In the genomic region with DNA sequence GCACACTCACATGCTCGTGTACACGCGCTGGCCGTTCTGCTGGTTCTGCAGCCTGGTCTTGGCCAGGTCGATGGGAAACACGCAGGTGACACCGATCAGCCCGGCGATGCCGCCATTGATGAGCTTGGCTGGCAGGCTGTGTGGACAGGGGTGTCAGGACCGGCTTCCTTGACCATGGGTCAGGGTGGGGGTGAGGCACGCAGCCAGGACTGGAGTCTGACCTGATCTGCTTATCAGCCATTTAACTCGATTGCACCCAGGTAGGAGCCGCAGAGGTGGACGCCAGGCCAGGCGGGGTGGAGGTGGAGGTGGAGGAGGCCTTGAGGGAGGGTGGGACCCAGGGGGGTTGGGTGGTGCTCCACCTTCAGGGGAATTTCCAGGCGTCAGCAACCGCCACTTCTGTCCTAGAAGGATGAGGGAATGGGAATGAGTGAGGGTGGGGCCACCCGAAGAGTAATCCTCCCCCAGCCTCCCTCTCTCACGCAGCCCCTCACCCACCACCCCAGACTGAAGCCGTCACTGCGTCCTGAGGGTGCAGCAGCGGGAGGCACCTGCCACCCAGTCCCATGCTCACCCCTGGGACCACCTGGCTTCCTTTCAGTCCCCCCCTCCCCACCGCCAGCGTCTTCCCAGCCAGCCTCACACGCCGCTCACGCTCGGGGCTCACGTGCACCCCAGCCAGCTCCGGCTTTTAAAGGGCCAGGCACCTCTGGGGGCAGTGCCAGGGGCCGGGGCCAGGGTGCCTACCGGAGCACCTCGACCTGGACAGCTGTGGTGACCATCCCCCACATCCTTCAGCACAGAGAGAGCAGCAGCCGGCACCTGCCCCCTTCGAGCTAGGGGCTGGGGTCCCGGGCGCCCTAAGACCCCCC, we compare ENCODE assay signal across 8 cellular contexts. TPM values are rescaled to one million over a fixed set of nuclear protein-coding genes. Genes with fewer than 3 reads are reported as not detected.
DNase-seq lines count a peak whose midpoint lies in the region; ATAC-seq and TF ChIP-seq lines count a peak whose summit lies in the region.
"Had no signal": no experiment of that assay in that cellular context is flagged by ENCODE, and none has a peak within 500 bp of the region (broad histone marks: within the 10 kb centered on the region; RNA-seq: fewer than 3 reads in every experiment).

No MANE protein-coding gene starts in this region.

- H3K27ac Mint-ChIP-seq in GM23338: no peak overlapping the region
- H3K27ac Mint-ChIP-seq in stimulated activated effector memory CD8-positive, alpha-beta T cell treated with anti-CD3 and anti-CD28 coated beads, Interleukin-12 subunit alpha, Interleukin-12 subunit beta, amount 100 ng/mL, for 72 hours: peak overlapping the region; percentile 86

- no peak for TF ChIP-seq CTCF in GM23338 (conservative IDR thresholded peaks at IDR 0.05; ENCODE audit: low read depth in 2 of 2)
- TF ChIP-seq CTCF in Panc1 (IDR thresholded peaks at IDR 0.05): no peak
- no peak for TF ChIP-seq CTCF in epithelial cell of proximal tubule (conservative IDR thresholded peaks at IDR 0.05; ENCODE audit: low read depth, low read length)

- peaks cover 24% of the 10 kb centered on the region for H3F3A ChIP-seq in GM23338 (replicated peaks; ENCODE audit: low read depth)

- H4K20me1 ChIP-seq in GM23338 (replicated peaks; ENCODE audit: insufficient read depth): peaks cover 3% of the 10 kb centered on the region; the same call in 1 of the 2 replicates

- POLR2A ChIA-PET in Panc1 (lab: Charles Lee): interaction anchor here (0.8 kb wide), 1 partner anchor 27 kb away, joined by 3 read pairs; no protein-coding TSS in a partner anchor

- in situ Hi-C loops in Panc1 (cut with HindIII; ENCODE audit: low pct_unique_long_range_greater_than_20kb, low sequenced_read_pairs): no loop called here

- no TSS peak for BruUV-seq in Panc1 (replicated peaks; lab: Mats Ljungman, UMichigan)

- H3K27me3 ChIP-seq in GM23338 (ENCODE audit: insufficient read depth) (no peaks in the 10 kb centered on the region), Panc1 (ENCODE audit: control insufficient read depth, insufficient read depth, low read length) (no peaks in the 10 kb centered on the region)

- peak overlapping the region; percentile 50; the same call in 1 of the 2 replicates for H3K27ac ChIP-seq in GM23338 (ENCODE audit: low read depth)
- peak overlapping the region; percentile 93 for H3K27ac ChIP-seq in Panc1 (ENCODE audit: low read length)

- no peak overlapping the region for H2AFZ ChIP-seq in GM23338

- H3K4me2 ChIP-seq in GM23338: no peak overlapping the region

- no peaks in the 10 kb centered on the region for H3K9me2 ChIP-seq in GM23338 (ENCODE audit: insufficient read depth)

- CTCF ChIA-PET in Panc1 (lab: Charles Lee): no interaction called here

- intact Hi-C loops in Panc1 (cut with micrococcal nuclease; ENCODE audit: unreplicated experiment): no loop called here

- peaks cover 17% of the 10 kb centered on the region; the same call in 1 of the 2 replicates for H3K4me1 ChIP-seq in GM23338 (ENCODE audit: insufficient read depth)
- H3K4me1 ChIP-seq in Panc1 (ENCODE audit: control insufficient read depth, insufficient read depth, low read length): peaks cover 56% of the 10 kb centered on the region

- peaks cover 6% of the 10 kb centered on the region; the same call in 1 of the 3 replicates for H3K36me3 Mint-ChIP-seq in GM23338 (ENCODE audit: low read depth)
- peaks cover 36% of the 10 kb centered on the region for H3K36me3 Mint-ChIP-seq in stimulated activated effector memory CD8-positive, alpha-beta T cell treated with anti-CD3 and anti-CD28 coated beads, Interleukin-12 subunit alpha, Interleukin-12 subunit beta, amount 100 ng/mL, for 72 hours

- H3K4me1 Mint-ChIP-seq in GM23338: peaks cover 26% of the 10 kb centered on the region
- peaks cover 18% of the 10 kb centered on the region for H3K4me1 Mint-ChIP-seq in stimulated activated effector memory CD8-positive, alpha-beta T cell treated with anti-CD3 and anti-CD28 coated beads, Interleukin-12 subunit alpha, Interleukin-12 subunit beta, amount 100 ng/mL, for 72 hours

- H3K4me3 Mint-ChIP-seq in GM23338: no peak overlapping the region
- H3K4me3 Mint-ChIP-seq in stimulated activated effector memory CD8-positive, alpha-beta T cell treated with anti-CD3 and anti-CD28 coated beads, Interleukin-12 subunit alpha, Interleukin-12 subunit beta, amount 100 ng/mL, for 72 hours: peak overlapping the region; percentile 86

- no peak overlapping the region for H3K4me3 ChIP-seq in GM23338
- H3K4me3 ChIP-seq in Panc1 (ENCODE audit: low read depth in 2 of 2, low read length in 2 of 2): peak overlapping the region; percentile 71 to 86
- peak overlapping the region; percentile 63 for H3K4me3 ChIP-seq in epithelial cell of proximal tubule (ENCODE audit: low read depth, low read length)

- H3K36me3 ChIP-seq in GM23338 (ENCODE audit: insufficient read depth) (no peaks in the 10 kb centered on the region), Panc1 (ENCODE audit: control insufficient read depth, insufficient read depth, low read length) (no peaks in the 10 kb centered on the region; the same call in none of the 2 replicates)

- ATAC-seq in GM23338 (no peak), Panc1 (no peak), GM18873 (IDR thresholded peaks at IDR 0.05; ENCODE audit: low FRiP score, unreplicated experiment) (no peak)
- no peak for ATAC-seq in stimulated activated effector memory CD8-positive, alpha-beta T cell treated with anti-CD3 and anti-CD28 coated beads, Interleukin-12 subunit alpha, Interleukin-12 subunit beta, amount 100 ng/mL, for 72 hours

- peaks cover 10% of the 10 kb centered on the region for H3K27me3 Mint-ChIP-seq in GM23338 (ENCODE audit: insufficient read depth, low read depth, poor library complexity)

- DNase-seq in GM23338 (ENCODE audit: low spot score): no peak
- DNase-seq in Panc1 (ENCODE audit: low read depth, low spot score): no peak
- DNase-seq in epithelial cell of proximal tubule (ENCODE audit: low read depth): no peak
- no peak for DNase-seq in stimulated activated effector memory CD8-positive, alpha-beta T cell treated with anti-CD3 and anti-CD28 coated beads, Interleukin-12 subunit alpha, Interleukin-12 subunit beta, amount 100 ng/mL, for 72 hours (ENCODE audit: low spot score in 2 of 2)
- no peak for DNase-seq in glomerular visceral epithelial cell (ENCODE audit: extremely low spot score)
- DNase-seq in activated CD4-positive, alpha-beta T cell treated with anti-CD3 and anti-CD28 coated beads, Interleukin-2, amount 50 U/mL, for 48 hours: no peak
- DNase-seq: midbrain had no signal

- H3K9me3 ChIP-seq in Panc1 (ENCODE audit: control insufficient read depth, insufficient read depth, low read depth, low read length): no peaks in the 10 kb centered on the region

- no peaks in the 10 kb centered on the region for H3K9me3 Mint-ChIP-seq in GM23338
- no peaks in the 10 kb centered on the region for H3K9me3 Mint-ChIP-seq in stimulated activated effector memory CD8-positive, alpha-beta T cell treated with anti-CD3 and anti-CD28 coated beads, Interleukin-12 subunit alpha, Interleukin-12 subunit beta, amount 100 ng/mL, for 72 hours

- H3K79me2 ChIP-seq in GM23338 (replicated peaks; ENCODE audit: insufficient read depth): no peaks in the 10 kb centered on the region; the same call in 1 of the 2 replicates

TF ChIP-seq in GM23338, 12 proteins besides CTCF, POLR2A, EP300 and RAD21 (continues in another document):
- no peak for TF ChIP-seq POLR2AphosphoS5 (IDR thresholded peaks at IDR 0.05; ENCODE audit: low read depth)
- TF ChIP-seq, protein P1, sequence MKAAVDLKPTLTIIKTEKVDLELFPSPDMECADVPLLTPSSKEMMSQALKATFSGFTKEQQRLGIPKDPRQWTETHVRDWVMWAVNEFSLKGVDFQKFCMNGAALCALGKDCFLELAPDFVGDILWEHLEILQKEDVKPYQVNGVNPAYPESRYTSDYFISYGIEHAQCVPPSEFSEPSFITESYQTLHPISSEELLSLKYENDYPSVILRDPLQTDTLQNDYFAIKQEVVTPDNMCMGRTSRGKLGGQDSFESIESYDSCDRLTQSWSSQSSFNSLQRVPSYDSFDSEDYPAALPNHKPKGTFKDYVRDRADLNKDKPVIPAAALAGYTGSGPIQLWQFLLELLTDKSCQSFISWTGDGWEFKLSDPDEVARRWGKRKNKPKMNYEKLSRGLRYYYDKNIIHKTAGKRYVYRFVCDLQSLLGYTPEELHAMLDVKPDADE (IDR thresholded peaks at IDR 0.05): no peak

RNA-seq across cellular contexts. Expression of a gene that starts 3.1 kb away (rescaled TPM):
- 41.2 and 46.4 TPM in 2 replicates for total RNA-seq in GM23338 (2014; rRNA removed; shearing (Covaris generic))
- 20.2 and 21.0 TPM in 2 replicates for polyA plus RNA-seq in GM23338 (2016; fragmentation: Nextera tagmentation; extraction: Ambion mirVana)
- total RNA-seq in Panc1 (2021; ENCODE audit: unreplicated experiment) (119 TPM), epithelial cell of proximal tubule (20.1 and 33.6 TPM in 2 replicates)
- polyA plus RNA-seq in Panc1 (2012; ENCODE audit: insufficient read length): 120 TPM

RNA-seq across cellular contexts. Expression of a gene that starts 5.1 kb away (rescaled TPM):
- total RNA-seq in GM23338 (2014; rRNA removed; shearing (Covaris generic)): 3.1 and 5.5 TPM in 2 replicates
- 4.8 and 5.7 TPM in 2 replicates for polyA plus RNA-seq in GM23338 (2016; fragmentation: Nextera tagmentation; extraction: Ambion mirVana)
- total RNA-seq in Panc1 (2021; ENCODE audit: unreplicated experiment) (15.9 TPM), epithelial cell of proximal tubule (0.14 TPM in 1 of 2 replicates, not detected in the other)
- polyA plus RNA-seq in Panc1 (2012; ENCODE audit: insufficient read length): 36.1 TPM

RNA-seq across cellular contexts. Expression of a gene that starts 10.0 kb away (rescaled TPM):
- 26.0 and 37.6 TPM in 2 replicates for total RNA-seq in GM23338 (2014; rRNA removed; shearing (Covaris generic))
- polyA plus RNA-seq in GM23338 (2016; fragmentation: Nextera tagmentation; extraction: Ambion mirVana): 22.7 and 25.6 TPM in 2 replicates
- total RNA-seq in Panc1 (2021; ENCODE audit: unreplicated experiment): 75.9 TPM
- 86.9 TPM for polyA plus RNA-seq in Panc1 (2012; ENCODE audit: insufficient read length)
- 17.4 and 32.1 TPM in 2 replicates for total RNA-seq in epithelial cell of proximal tubule

RNA-seq across cellular contexts. Expression of a gene that starts 14.8 kb away (rescaled TPM):
- 428 and 518 TPM in 2 replicates for total RNA-seq in GM23338 (2014; rRNA removed; shearing (Covaris generic))
- polyA plus RNA-seq in GM23338 (2016; fragmentation: Nextera tagmentation; extraction: Ambion mirVana): 1,782 and 2,023 TPM in 2 replicates
- total RNA-seq in Panc1 (2021; ENCODE audit: unreplicated experiment) (3,468 TPM), epithelial cell of proximal tubule (663 and 837 TPM in 2 replicates)
- polyA plus RNA-seq in Panc1 (2012; ENCODE audit: insufficient read length): 4,274 TPM

RNA-seq across cellular contexts. Expression of a gene that starts 17.7 kb away (rescaled TPM):
- 28.0 and 51.0 TPM in 2 replicates for total RNA-seq in GM23338 (2014; rRNA removed; shearing (Covaris generic))
- 39.3 and 44.9 TPM in 2 replicates for polyA plus RNA-seq in GM23338 (2016; fragmentation: Nextera tagmentation; extraction: Ambion mirVana)
- total RNA-seq in Panc1 (2021; ENCODE audit: unreplicated experiment) (229 TPM), epithelial cell of proximal tubule (32.6 and 68.8 TPM in 2 replicates)
- polyA plus RNA-seq in Panc1 (2012; ENCODE audit: insufficient read length): 200 TPM
